In genomic region chr11:9571071-9571765, GRCh38 we compare ENCODE assay signal across 10 cellular contexts. TPM values are rescaled to one million over a fixed set of nuclear protein-coding genes. Genes with fewer than 3 reads are reported as not detected.
A peak's percentile ranks its signal among the peaks of the same experiment; 100 is the strongest.
DNase-seq lines count a peak whose midpoint lies in the region; TF ChIP-seq lines count a peak whose summit lies in the region.
"Had no signal": no experiment of that assay in that cellular context is flagged by ENCODE, and none has a peak within 500 bp of the region (broad histone marks: within the 10 kb centered on the region; RNA-seq: fewer than 3 reads in every experiment).

No MANE protein-coding gene starts in this region.

- H3K27me3 Mint-ChIP-seq in osteocyte (ENCODE audit: unreplicated experiment) = no peaks in the 10 kb centered on the region

- H3K9me2 ChIP-seq in DOHH2 (replicated peaks; ENCODE audit: control insufficient read depth, low read length) = no peaks in the 10 kb centered on the region

- 0 out of 2 replicates have a peak, but pooled peaks cover 6% of the 10 kb centered on the region for H4K20me1 ChIP-seq in DOHH2 (ENCODE audit: control insufficient read depth, insufficient read depth, low read depth, low read length)
- H4K20me1 ChIP-seq in OCI-LY3 (ENCODE audit: insufficient read depth, low read length) = peaks cover 10% of the 10 kb centered on the region; the same call in 1 of the 2 replicates

- no peak overlapping the region for H3K9ac ChIP-seq in OCI-LY3 (ENCODE audit: low read length)

- peak overlapping the region; percentile 100 for H3K27ac Mint-ChIP-seq in osteocyte (ENCODE audit: unreplicated experiment)

- H3K4me3 Mint-ChIP-seq in osteocyte (ENCODE audit: unreplicated experiment) = peak overlapping the region; percentile 74

- H3K4me1 ChIP-seq in DOHH2 (ENCODE audit: control insufficient read depth, low read length) (peaks cover 46% of the 10 kb centered on the region), OCI-LY3 (ENCODE audit: low read length) (peaks cover 49% of the 10 kb centered on the region), esophagus (ENCODE audit: control insufficient read depth in 2 of 2, insufficient read depth in 2 of 2, low read length in 1 of 2) (peaks cover 0 to 2% of the 10 kb centered on the region in 2 donors)

- H3K27ac ChIP-seq in DOHH2 (ENCODE audit: low read depth, low read length) (peak overlapping the region; percentile 70), OCI-LY3 (ENCODE audit: low read length) (no peak overlapping the region), esophagus (ENCODE audit: low read depth in 2 of 2, low read length in 1 of 2) (peak overlapping the region; percentile 6 to 26)

- H3K27me3 ChIP-seq in DOHH2 (ENCODE audit: control insufficient read depth, low read length) (no peaks in the 10 kb centered on the region), OCI-LY3 (ENCODE audit: low read depth, low read length) (no peaks in the 10 kb centered on the region), esophagus (ENCODE audit: control insufficient read depth in 1 of 2, insufficient read depth in 2 of 2, low read length in 2 of 2) (no peaks in the 10 kb centered on the region)

- peaks cover 14% of the 10 kb centered on the region for H3K36me3 Mint-ChIP-seq in osteocyte (ENCODE audit: unreplicated experiment)

- H3K4me2 ChIP-seq in DOHH2 (ENCODE audit: low read length) = peak overlapping the region; percentile 73
- H3K4me2 ChIP-seq in OCI-LY3 (ENCODE audit: low read length) = peak overlapping the region; percentile 81

- peaks cover 20% of the 10 kb centered on the region for H3K36me3 ChIP-seq in DOHH2 (ENCODE audit: control insufficient read depth, low read length)
- H3K36me3 ChIP-seq in OCI-LY3 (replicated peaks; ENCODE audit: low read depth, low read length) = peaks cover 18% of the 10 kb centered on the region
- no peaks in the 10 kb centered on the region for H3K36me3 ChIP-seq in esophagus (ENCODE audit: control insufficient read depth in 2 of 2, insufficient read depth in 2 of 2, low read length in 1 of 2)

- TF ChIP-seq CTCF in DOHH2 (IDR thresholded peaks at IDR 0.05; ENCODE audit: low read depth, low read length, poor library complexity, severe bottlenecking) (no peak), OCI-LY3 (IDR thresholded peaks at IDR 0.05; ENCODE audit: low read depth, low read length) (no peak), osteocyte (IDR thresholded peaks at IDR 0.05) (no peak), GM10266 (IDR thresholded peaks at IDR 0.05; ENCODE audit: control insufficient read depth, insufficient read depth, low read depth, missing control alignments) (no peak)

- H3K79me2 ChIP-seq in DOHH2 (ENCODE audit: control insufficient read depth, low read length) (peaks cover 46% of the 10 kb centered on the region), OCI-LY3 (ENCODE audit: low read length) (peaks cover 34% of the 10 kb centered on the region)

- no peaks in the 10 kb centered on the region for H3K9me3 Mint-ChIP-seq in osteocyte (ENCODE audit: unreplicated experiment)

- H3F3A ChIP-seq in DOHH2 (ENCODE audit: control insufficient read depth, insufficient read depth) = peaks cover 34% of the 10 kb centered on the region

- DNase-seq in osteocyte (ENCODE audit: extremely low spot score, unreplicated experiment) = no peak
- DNase-seq in NCI-H1105 treated with DMSO at 0.1 percent for 48 hours (lab: John Stamatoyannopoulos, UW) = no peak
- no peak for DNase-seq in GM10266 (ENCODE audit: extremely low spot score)
- no peak for DNase-seq in ureter (ENCODE audit: low spot score)
- DNase-seq in HCEC 1CT = no peak
- DNase-seq: aorta; stimulated activated CD4-positive, alpha-beta T cell treated with anti-CD3 and anti-CD28 coated beads, Interleukin-12 subunit alpha, Interleukin-12 subunit beta, amount 100 ng/mL, for 4 hours had no signal

- H3K4me3 ChIP-seq in DOHH2 (ENCODE audit: low read length) = peak overlapping the region; percentile 92
- no peak overlapping the region for H3K4me3 ChIP-seq in OCI-LY3 (ENCODE audit: low read length)
- no peak overlapping the region for H3K4me3 ChIP-seq in esophagus (ENCODE audit: low read depth in 1 of 2, low read length in 2 of 2)

- H3K9me3 ChIP-seq in DOHH2 (ENCODE audit: control insufficient read depth, insufficient read depth, low read length) (no peaks in the 10 kb centered on the region), OCI-LY3 (ENCODE audit: insufficient read depth, low read length) (no peaks in the 10 kb centered on the region), esophagus (ENCODE audit: control insufficient read depth in 2 of 2, insufficient read depth in 1 of 2, low read depth in 1 of 2, low read length in 1 of 2) (no peaks in the 10 kb centered on the region)

- H3K4me1 Mint-ChIP-seq in osteocyte (ENCODE audit: unreplicated experiment) = peaks cover 58% of the 10 kb centered on the region

- H2AFZ ChIP-seq in OCI-LY3 (ENCODE audit: low read depth, low read length) = no peak overlapping the region

- 74 to 78% methylated on average over 8 of the region's 8 CpGs for WGBS in esophagus, 2 donors

RNA-seq across cellular contexts. Expression of gene WEE1, which starts 2.3 kb away (rescaled TPM):
- 10 to 100 TPM; 16.2 to 18.3 TPM for polyA plus RNA-seq in esophagus
- total RNA-seq in osteocyte (77.8 and 111 TPM in 2 replicates), ureter (65.3 TPM)
